Comparison of ENCODE assay signal across 17 cellular contexts in the genomic region with DNA sequence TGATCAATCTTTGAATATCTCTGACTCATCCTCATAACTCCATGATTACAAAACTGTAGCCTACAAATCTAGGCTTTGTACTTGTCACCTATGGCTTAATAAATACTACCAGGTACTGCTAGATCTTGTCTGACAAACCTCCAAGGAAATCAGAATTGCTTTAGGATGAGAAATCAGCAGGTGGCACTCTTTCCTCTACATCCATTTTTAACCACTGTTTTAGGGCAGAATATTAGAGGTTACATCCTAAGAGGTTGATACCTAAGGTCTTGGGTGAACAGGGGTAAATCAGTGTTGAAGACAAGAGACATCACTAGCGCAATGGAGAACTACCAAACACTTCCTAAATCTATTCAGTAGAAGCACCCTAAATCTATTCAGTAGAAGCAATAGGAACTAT.
DNase-seq lines count a peak whose midpoint lies in the region; ATAC-seq, FAIRE-seq and TF ChIP-seq lines count a peak whose summit lies in the region.
"Had no signal": no experiment of that assay in that cellular context is flagged by ENCODE, and none has a peak within 500 bp of the region (broad histone marks: within the 10 kb centered on the region; RNA-seq: fewer than 3 reads in every experiment).

No MANE protein-coding gene starts in this region.

- no peak for TF ChIP-seq POLR2A in endothelial cell of umbilical vein (IDR thresholded peaks at IDR 0.05; ENCODE audit: low read depth, low read length)

- H3K27ac ChIP-seq in endothelial cell of umbilical vein (ENCODE audit: insufficient read depth, low read depth, low read length) (no peak overlapping the region), osteoblast (ENCODE audit: low read depth, low read length) (no peak overlapping the region)
- H3K27ac ChIP-seq: Peyer's patch had no signal

- H3K9ac ChIP-seq in endothelial cell of umbilical vein (replicated peaks; ENCODE audit: extremely low read depth, insufficient read depth, low read length), result no peak overlapping the region

- intact Hi-C loops in endothelial cell of umbilical vein (cut with micrococcal nuclease), result loop anchor here (2.0 to 10.0 kb wide), 4 partner anchors 518 to 765 kb away; no protein-coding TSS in a partner anchor

- dilution Hi-C loops in endothelial cell of umbilical vein (cut with MboI; ENCODE audit: extremely low pct_ligation_motif_present, low sequenced_read_pairs), result no loop called here

- no peaks in the 10 kb centered on the region for H3K9me3 Mint-ChIP-seq in activated CD8-positive, alpha-beta T cell treated with anti-CD3 and anti-CD28 coated beads, Interleukin-2, amount 10 ng/mL, durations not matched to agents 7 days and 5 days (ENCODE audit: insufficient read depth)
- H3K9me3 Mint-ChIP-seq: activated naive CD4-positive, alpha-beta T cell treated with anti-CD3 and anti-CD28 coated beads, Interleukin-2, amount 10 ng/mL, durations not matched to agents 7 days and 5 days had no signal

- DNase-seq in NCI-H1694 treated with DMSO at 0.1 percent for 48 hours (lab: John Stamatoyannopoulos, UW) (peak; percentile 24), NCI-H1694 (lab: John Stamatoyannopoulos, UW) (no peak), NCI-H226 (peak; percentile 7), endothelial cell of umbilical vein (ENCODE audit: low read depth, low spot score) (peak; percentile 35), osteoblast (ENCODE audit: insufficient read length, low spot score, missing footprints) (no peak), MV-4-11 (lab: John Stamatoyannopoulos, UW) (no peak)
- DNase-seq in activated CD8-positive, alpha-beta T cell treated with anti-CD3 and anti-CD28 coated beads, Interleukin-2, amount 10 ng/mL, durations not matched to agents 7 days and 5 days, result no peak
- DNase-seq: activated CD8-positive, alpha-beta memory T cell treated with anti-CD3 and anti-CD28 coated beads for 24 hours; activated naive CD4-positive, alpha-beta T cell treated with anti-CD3 and anti-CD28 coated beads, Interleukin-2, amount 10 ng/mL, durations not matched to agents 7 days and 5 days; left ventricle myocardium superior; NCI-H2107; Peyer's patch; stimulated activated CD4-positive, alpha-beta T cell treated with anti-CD3 and anti-CD28 coated beads, Interleukin-12 subunit alpha, Interleukin-12 subunit beta, amount 100 ng/mL, for 4 hours had no signal

- FAIRE-seq in endothelial cell of umbilical vein (lab: Jason Lieb, UNC), result peak; percentile 31
- FAIRE-seq: A204.1, GM12892 had no signal

- H3K9me1 ChIP-seq in endothelial cell of umbilical vein (replicated peaks; ENCODE audit: control insufficient read depth, extremely low read depth, insufficient read depth, low read length), result no peaks in the 10 kb centered on the region

- H3K36me3 ChIP-seq in endothelial cell of umbilical vein (ENCODE audit: control insufficient read depth in 2 of 2, extremely low read depth in 1 of 2, insufficient read depth in 2 of 2, low read length in 2 of 2), result no peaks in the 10 kb centered on the region
- H3K36me3 ChIP-seq in osteoblast (ENCODE audit: insufficient read depth, low read length), result no peaks in the 10 kb centered on the region
- H3K36me3 ChIP-seq: Peyer's patch had no signal

- no peak overlapping the region for H3K4me3 Mint-ChIP-seq in activated CD8-positive, alpha-beta T cell treated with anti-CD3 and anti-CD28 coated beads, Interleukin-2, amount 10 ng/mL, durations not matched to agents 7 days and 5 days
- H3K4me3 Mint-ChIP-seq: activated naive CD4-positive, alpha-beta T cell treated with anti-CD3 and anti-CD28 coated beads, Interleukin-2, amount 10 ng/mL, durations not matched to agents 7 days and 5 days; neural crest cell had no signal

- H3K4me3 ChIP-seq in endothelial cell of umbilical vein (replicated peaks in 1 of 3; ENCODE audit: insufficient read depth in 1 of 3, low read depth in 1 of 3, low read length in 3 of 3) (no peak overlapping the region), osteoblast (ENCODE audit: insufficient read depth, low read length) (no peak overlapping the region)
- H3K4me3 ChIP-seq: Peyer's patch had no signal

- H3K4me1 ChIP-seq in endothelial cell of umbilical vein (ENCODE audit: control insufficient read depth, extremely low read depth, insufficient read depth, low read length) (no peaks in the 10 kb centered on the region), osteoblast (ENCODE audit: insufficient read depth, low read length) (no peaks in the 10 kb centered on the region)
- H3K4me1 ChIP-seq: Peyer's patch had no signal

- H4K20me1 ChIP-seq in endothelial cell of umbilical vein (replicated peaks; ENCODE audit: control insufficient read depth, extremely low read depth, insufficient read depth, low read length) (no peaks in the 10 kb centered on the region), osteoblast (ENCODE audit: insufficient read depth, low read length) (no peaks in the 10 kb centered on the region)

- H3K27ac Mint-ChIP-seq in activated CD8-positive, alpha-beta T cell treated with anti-CD3 and anti-CD28 coated beads, Interleukin-2, amount 10 ng/mL, durations not matched to agents 7 days and 5 days, result no peak overlapping the region
- H3K27ac Mint-ChIP-seq: activated naive CD4-positive, alpha-beta T cell treated with anti-CD3 and anti-CD28 coated beads, Interleukin-2, amount 10 ng/mL, durations not matched to agents 7 days and 5 days had no signal

- H3K4me2 ChIP-seq in endothelial cell of umbilical vein (ENCODE audit: insufficient read depth, low read length), result no peak overlapping the region
- H3K4me2 ChIP-seq in osteoblast (ENCODE audit: insufficient read depth, low read length), result no peak overlapping the region

- H3K9me3 ChIP-seq in endothelial cell of umbilical vein (replicated peaks; ENCODE audit: control insufficient read depth, insufficient read depth, low read length), result no peaks in the 10 kb centered on the region
- no peaks in the 10 kb centered on the region for H3K9me3 ChIP-seq in osteoblast (ENCODE audit: low read depth, low read length)
- H3K9me3 ChIP-seq: Peyer's patch had no signal

- H3K27me3 ChIP-seq in endothelial cell of umbilical vein (ENCODE audit: control insufficient read depth in 2 of 2, insufficient read depth in 2 of 2, low read length in 2 of 2) (peaks cover 5 to 9% of the 10 kb centered on the region in 2 experiments), osteoblast (ENCODE audit: insufficient read depth, low read length) (no peaks in the 10 kb centered on the region)
- H3K27me3 ChIP-seq: Peyer's patch had no signal

- H3K36me3 Mint-ChIP-seq in activated CD8-positive, alpha-beta T cell treated with anti-CD3 and anti-CD28 coated beads, Interleukin-2, amount 10 ng/mL, durations not matched to agents 7 days and 5 days (ENCODE audit: low read depth), result no peaks in the 10 kb centered on the region
- H3K36me3 Mint-ChIP-seq: activated naive CD4-positive, alpha-beta T cell treated with anti-CD3 and anti-CD28 coated beads, Interleukin-2, amount 10 ng/mL, durations not matched to agents 7 days and 5 days had no signal

- no peaks in the 10 kb centered on the region for H3K4me1 Mint-ChIP-seq in activated CD8-positive, alpha-beta T cell treated with anti-CD3 and anti-CD28 coated beads, Interleukin-2, amount 10 ng/mL, durations not matched to agents 7 days and 5 days (ENCODE audit: low read depth)
- H3K4me1 Mint-ChIP-seq: activated naive CD4-positive, alpha-beta T cell treated with anti-CD3 and anti-CD28 coated beads, Interleukin-2, amount 10 ng/mL, durations not matched to agents 7 days and 5 days had no signal

- H3K79me2 ChIP-seq in endothelial cell of umbilical vein (ENCODE audit: control insufficient read depth, insufficient read depth, low read length) (no peaks in the 10 kb centered on the region), osteoblast (ENCODE audit: insufficient read depth, low read length) (no peaks in the 10 kb centered on the region)

- no peaks in the 10 kb centered on the region for H3K27me3 Mint-ChIP-seq in activated CD8-positive, alpha-beta T cell treated with anti-CD3 and anti-CD28 coated beads, Interleukin-2, amount 10 ng/mL, durations not matched to agents 7 days and 5 days (ENCODE audit: low read depth)
- H3K27me3 Mint-ChIP-seq: activated naive CD4-positive, alpha-beta T cell treated with anti-CD3 and anti-CD28 coated beads, Interleukin-2, amount 10 ng/mL, durations not matched to agents 7 days and 5 days had no signal

- H2AFZ ChIP-seq in endothelial cell of umbilical vein (ENCODE audit: low read depth, low read length), result no peak overlapping the region
- H2AFZ ChIP-seq in osteoblast (ENCODE audit: low read length), result no peak overlapping the region

- no TSS peak for BruUV-seq in endothelial cell of umbilical vein (replicated peaks; lab: Mats Ljungman, UMichigan)

- POLR2A ChIA-PET in endothelial cell of umbilical vein (lab: Charles Lee), result no interaction called here
- POLR2A ChIA-PET in activated CD8-positive, alpha-beta T cell treated with anti-CD3 and anti-CD28 coated beads, Interleukin-2, amount 10 ng/mL, durations not matched to agents 7 days and 5 days (lab: Charles Lee), result no interaction called here

- no peak for TF ChIP-seq CTCF in endothelial cell of umbilical vein (IDR thresholded peaks at IDR 0.05; ENCODE audit: extremely low read depth in 1 of 2, insufficient read depth in 1 of 2, low read depth in 1 of 2, low read length in 2 of 2)
- TF ChIP-seq CTCF in osteoblast (IDR thresholded peaks at IDR 0.05; ENCODE audit: extremely low read depth, low read depth, low read length), result peak; percentile 42

- no peak for ATAC-seq in activated CD8-positive, alpha-beta T cell treated with anti-CD3 and anti-CD28 coated beads, Interleukin-2, amount 10 ng/mL, durations not matched to agents 7 days and 5 days
- ATAC-seq in GM21360 (IDR thresholded peaks at IDR 0.05; ENCODE audit: unreplicated experiment), result no peak
- ATAC-seq: left ventricle myocardium superior had no signal

- CTCF ChIA-PET in endothelial cell of umbilical vein (lab: Charles Lee), result interaction anchor here (0.7 to 2.9 kb wide), 9 partner anchors 11 to 926 kb away, joined by 3 to 22 read pairs (median 3); no protein-coding TSS in a partner anchor
- CTCF ChIA-PET in activated CD8-positive, alpha-beta T cell treated with anti-CD3 and anti-CD28 coated beads, Interleukin-2, amount 10 ng/mL, durations not matched to agents 7 days and 5 days (lab: Charles Lee), result no interaction called here

TF ChIP-seq in endothelial cell of umbilical vein, 7 proteins besides CTCF, POLR2A, EP300 and RAD21 (continues in another document):
- TF ChIP-seq JUN (IDR thresholded peaks at IDR 0.05; ENCODE audit: borderline replicate concordance, insufficient read depth, insufficient read length, low read depth) (no peak), POLR2AphosphoS5 (IDR thresholded peaks at IDR 0.05; ENCODE audit: insufficient read depth, low read depth, low read length) (no peak), MYC (IDR thresholded peaks at IDR 0.05; ENCODE audit: low read depth, low read length) (no peak), EZH2 (IDR thresholded peaks at IDR 0.05; ENCODE audit: borderline replicate concordance, low read depth, low read length, severe bottlenecking) (no peak), GATA2 (IDR thresholded peaks at IDR 0.05; ENCODE audit: insufficient read depth, insufficient read length, low read depth, low read length) (no peak)
- TF ChIP-seq, protein P1, sequence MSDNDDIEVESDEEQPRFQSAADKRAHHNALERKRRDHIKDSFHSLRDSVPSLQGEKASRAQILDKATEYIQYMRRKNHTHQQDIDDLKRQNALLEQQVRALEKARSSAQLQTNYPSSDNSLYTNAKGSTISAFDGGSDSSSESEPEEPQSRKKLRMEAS (IDR thresholded peaks at IDR 0.05; ENCODE audit: insufficient read depth, insufficient read length), result no peak

Comparison
In these comparisons a context has a peak if more than half of its experiments do, and no peak if none do; other contexts are left out.
1. DNase-seq: peak in NCI-H1694 treated with DMSO at 0.1 percent for 48 hours (single experiment), NCI-H226 (single experiment) and endothelial cell of umbilical vein (single experiment); none in NCI-H1694 (single experiment), osteoblast (single experiment), activated CD8-positive, alpha-beta T cell treated with anti-CD3 and anti-CD28 coated beads, Interleukin-2, amount 10 ng/mL, durations not matched to agents 7 days and 5 days (single experiment) and MV-4-11 (single experiment).